In genomic region chr14:100065942-100066574, GRCh38 we compare ENCODE assay signal across 1 cellular context.
TF ChIP-seq lines count a peak whose summit lies in the region.

No MANE protein-coding gene starts in this region.

TF ChIP-seq in SK-N-SH, 30 proteins besides CTCF, POLR2A, EP300 and RAD21 (continued from another document):
- TF ChIP-seq RXRA (IDR thresholded peaks at IDR 0.05; ENCODE audit: borderline replicate concordance, low read depth): no peak
- no peak for TF ChIP-seq SMC3 (IDR thresholded peaks at IDR 0.05; ENCODE audit: low read depth, low read length)
- no peak for TF ChIP-seq MEF2A (IDR thresholded peaks at IDR 0.05; ENCODE audit: borderline replicate concordance, low read depth)
- no peak for TF ChIP-seq NFIC (IDR thresholded peaks at IDR 0.05; ENCODE audit: borderline replicate concordance)
